18 cellular contexts compared by ENCODE assay signal in the genomic region with DNA sequence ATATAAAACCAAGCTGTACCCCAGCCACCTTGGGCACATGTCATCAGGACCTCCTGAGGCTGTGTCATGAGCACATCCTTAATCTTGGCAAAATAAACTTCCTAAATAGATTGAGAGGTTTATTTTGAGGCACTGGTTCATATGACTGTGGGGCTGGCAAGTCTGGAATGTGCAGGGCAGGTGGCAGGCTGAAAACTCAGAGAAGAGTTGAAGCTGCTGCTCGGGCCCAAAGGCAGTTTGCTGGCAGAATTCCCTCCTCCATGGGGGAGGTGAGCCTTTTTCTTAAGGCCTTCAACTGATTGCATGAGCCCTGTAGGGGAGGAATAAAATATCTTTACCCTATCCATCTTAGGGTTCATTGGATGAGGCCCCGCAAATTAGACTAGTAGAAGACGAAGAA.
DNase-seq lines count a peak whose midpoint lies in the region; ATAC-seq and TF ChIP-seq lines count a peak whose summit lies in the region.
"Had no signal": no experiment of that assay in that cellular context is flagged by ENCODE, and none has a peak within 500 bp of the region (broad histone marks: within the 10 kb centered on the region; RNA-seq: fewer than 3 reads in every experiment).

No MANE protein-coding gene starts in this region.

- H3K4me3 ChIP-seq in iPS-20b (ENCODE audit: low read length) = no peak overlapping the region
- H3K4me3 ChIP-seq: BLaER1, HAP-1, K562 had no signal

- H3K27ac ChIP-seq in iPS-20b (ENCODE audit: low read length) = no peak overlapping the region
- H3K27ac ChIP-seq: 22Rv1, BLaER1, HL-60 had no signal

- peak overlapping the region; percentile 35 for H3K27ac Mint-ChIP-seq in neural crest cell (ENCODE audit: unreplicated experiment)
- H3K27ac Mint-ChIP-seq: CD14-positive monocyte had no signal

- DNase-seq in left ventricle myocardium superior (no peak), left cardiac atrium (no peak), neural crest cell (ENCODE audit: low read depth, low spot score) (no peak), NCI-H226 (no peak)
- DNase-seq: CD4-positive, alpha-beta memory T cell; DMS153; DMS79; GDM1; IMR-90 had no signal

- no peak overlapping the region for H3K4me3 Mint-ChIP-seq in neural crest cell
- H3K4me3 Mint-ChIP-seq: CD14-positive monocyte; CD4-positive, alpha-beta memory T cell had no signal

- no peak for TF ChIP-seq POLR2A in GM18505 (IDR thresholded peaks at IDR 0.05; ENCODE audit: borderline replicate concordance, extremely low read depth, insufficient read depth, insufficient read length)

- H3K9me3 Mint-ChIP-seq in neural crest cell = peaks cover 8% of the 10 kb centered on the region

- intact Hi-C loops in left ventricle myocardium superior (cut with micrococcal nuclease) = no loop called here
- intact Hi-C loops in left cardiac atrium (cut with DNase I) = no loop called here

- peaks cover 14% of the 10 kb centered on the region; the same call in 1 of the 2 replicates for H3K4me1 ChIP-seq in iPS-20b (ENCODE audit: insufficient read depth, low read length)
- H3K4me1 ChIP-seq: BLaER1, HAP-1 had no signal

- H3K4me1 Mint-ChIP-seq in neural crest cell = peaks cover 21% of the 10 kb centered on the region

- peak overlapping the region; percentile 31; the same call in 1 of the 2 replicates for H3K9ac ChIP-seq in iPS-20b (ENCODE audit: low read depth, low read length)
- H3K9ac ChIP-seq: BLaER1 had no signal

- no peaks in the 10 kb centered on the region; the same call in 1 of the 2 replicates for H3K36me3 ChIP-seq in iPS-20b (ENCODE audit: insufficient read depth, low read depth, low read length)
- H3K36me3 ChIP-seq: HAP-1 had no signal

- peaks cover 18% of the 10 kb centered on the region for H3K9me3 ChIP-seq in iPS-20b (ENCODE audit: insufficient read depth, low read depth, low read length)
- H3K9me3 ChIP-seq: HAP-1 had no signal

- ATAC-seq in left ventricle myocardium superior = peak; percentile 50
- ATAC-seq in left cardiac atrium = no peak
- no peak for ATAC-seq in GM18505 (IDR thresholded peaks at IDR 0.05; ENCODE audit: unreplicated experiment)
- ATAC-seq in HG03135 (IDR thresholded peaks at IDR 0.05; ENCODE audit: unreplicated experiment) = no peak
- ATAC-seq: K562 had no signal

- H3K36me3 Mint-ChIP-seq in neural crest cell (ENCODE audit: low read depth) = peaks cover 8% of the 10 kb centered on the region
- H3K36me3 Mint-ChIP-seq: CD14-positive monocyte had no signal

- H3K27me3 ChIP-seq in iPS-20b (ENCODE audit: insufficient read depth, low read length) = no peaks in the 10 kb centered on the region
- H3K27me3 ChIP-seq: BLaER1 had no signal

- H3K27me3 Mint-ChIP-seq in neural crest cell (ENCODE audit: low read depth) = no peaks in the 10 kb centered on the region

- TF ChIP-seq CTCF in neural crest cell (conservative IDR thresholded peaks at IDR 0.05) = no peak
